In the genomic region with DNA sequence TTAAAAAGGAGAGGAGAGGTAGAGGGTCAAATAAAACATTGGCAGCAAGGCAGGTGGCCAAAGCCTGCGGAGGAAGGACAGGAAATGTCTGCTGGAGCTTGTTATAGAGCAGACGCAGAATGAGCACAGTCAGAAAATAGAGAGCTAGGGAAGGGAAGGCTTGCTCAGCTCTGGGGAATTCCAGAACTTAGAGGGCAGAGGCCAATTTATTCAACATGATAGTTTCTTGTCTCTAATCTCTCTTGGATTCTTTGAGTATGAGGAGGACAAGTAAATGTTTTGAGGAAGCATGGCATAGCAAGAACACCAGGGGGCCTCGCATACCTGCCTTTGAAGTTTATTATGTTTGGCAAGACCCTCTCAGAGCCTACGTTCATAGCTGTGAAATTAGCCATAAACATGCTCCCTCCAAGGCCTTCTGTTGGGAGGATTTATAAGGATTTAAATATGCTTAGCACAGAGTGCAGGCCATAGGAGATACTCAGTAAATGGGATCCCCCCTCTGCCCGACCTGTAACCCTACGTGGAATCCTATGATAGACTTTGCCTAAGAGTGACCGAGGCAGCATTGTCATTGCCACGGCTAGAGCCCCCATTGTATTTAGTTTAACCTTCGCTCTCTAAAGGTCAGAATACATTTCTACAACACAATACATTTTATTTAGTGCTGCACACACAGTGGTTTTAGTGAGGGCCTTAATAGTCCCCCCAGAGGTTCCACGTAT, we compare ENCODE assay signal across 9 cellular contexts.
A peak's percentile ranks its signal among the peaks of the same experiment; 100 is the strongest.
DNase-seq lines count a peak whose midpoint lies in the region; ATAC-seq and TF ChIP-seq lines count a peak whose summit lies in the region.
"Had no signal": no experiment of that assay in that cellular context is flagged by ENCODE, and none has a peak within 500 bp of the region (broad histone marks: within the 10 kb centered on the region; RNA-seq: fewer than 3 reads in every experiment).

No MANE protein-coding gene starts in this region.

- TF ChIP-seq CTCF in foreskin fibroblast (IDR thresholded peaks at IDR 0.05; ENCODE audit: low read depth, low read length), result peak; percentile 68
- peak; percentile 73 for TF ChIP-seq CTCF in progenitor cell of endocrine pancreas (IDR thresholded peaks at IDR 0.05; ENCODE audit: unreplicated experiment)

- peaks cover 9% of the 10 kb centered on the region for H3K36me3 Mint-ChIP-seq in activated CD4-positive, alpha-beta memory T cell treated with anti-CD3 and anti-CD28 coated beads, Interleukin-2, amount 10 ng/mL, durations not matched to agents 7 days and 5 days (ENCODE audit: low read depth)
- H3K36me3 Mint-ChIP-seq in progenitor cell of endocrine pancreas (ENCODE audit: insufficient read depth), result no peaks in the 10 kb centered on the region
- H3K36me3 Mint-ChIP-seq: activated naive CD8-positive, alpha-beta T cell had no signal

- no peak overlapping the region for H3K4me3 ChIP-seq in foreskin fibroblast (ENCODE audit: low read depth in 1 of 2, low read length in 2 of 2)

- CTCF ChIA-PET in activated CD4-positive, alpha-beta memory T cell treated with anti-CD3 and anti-CD28 coated beads, Interleukin-2, amount 10 ng/mL, durations not matched to agents 7 days and 5 days (lab: Charles Lee), result interaction anchor here (0.7 to 2.8 kb wide), 9 partner anchors 13 to 493 kb away, joined by 3 to 10 read pairs (median 5); no protein-coding TSS in a partner anchor

- H3K27me3 Mint-ChIP-seq in activated CD4-positive, alpha-beta memory T cell treated with anti-CD3 and anti-CD28 coated beads, Interleukin-2, amount 10 ng/mL, durations not matched to agents 7 days and 5 days, result no peaks in the 10 kb centered on the region
- no peaks in the 10 kb centered on the region for H3K27me3 Mint-ChIP-seq in progenitor cell of endocrine pancreas
- H3K27me3 Mint-ChIP-seq: activated naive CD8-positive, alpha-beta T cell had no signal

- POLR2A ChIA-PET in activated CD4-positive, alpha-beta memory T cell treated with anti-CD3 and anti-CD28 coated beads, Interleukin-2, amount 10 ng/mL, durations not matched to agents 7 days and 5 days (lab: Charles Lee), result interaction anchor here (1.0 kb wide), 1 partner anchor 195 kb away, joined by 3 read pairs; no protein-coding TSS in a partner anchor

- H3K27ac Mint-ChIP-seq in activated CD4-positive, alpha-beta memory T cell treated with anti-CD3 and anti-CD28 coated beads, Interleukin-2, amount 10 ng/mL, durations not matched to agents 7 days and 5 days, result peak overlapping the region; percentile 65
- H3K27ac Mint-ChIP-seq in progenitor cell of endocrine pancreas, result no peak overlapping the region
- H3K27ac Mint-ChIP-seq: activated naive CD8-positive, alpha-beta T cell had no signal

- no peak for ATAC-seq in HG02970 (IDR thresholded peaks at IDR 0.05; ENCODE audit: low FRiP score, unreplicated experiment)
- no peak for ATAC-seq in GM18861 (IDR thresholded peaks at IDR 0.05; ENCODE audit: unreplicated experiment)

- H3K4me3 Mint-ChIP-seq in activated CD4-positive, alpha-beta memory T cell treated with anti-CD3 and anti-CD28 coated beads, Interleukin-2, amount 10 ng/mL, durations not matched to agents 7 days and 5 days, result no peak overlapping the region
- no peak overlapping the region for H3K4me3 Mint-ChIP-seq in progenitor cell of endocrine pancreas (ENCODE audit: low read depth)
- H3K4me3 Mint-ChIP-seq: activated naive CD8-positive, alpha-beta T cell had no signal

- peak; percentile 65 for DNase-seq in NCI-H1092 treated with DMSO at 0.1 percent for 48 hours (lab: John Stamatoyannopoulos, UW)
- DNase-seq in NCI-H1092 (lab: John Stamatoyannopoulos, UW), result no peak
- DNase-seq in Kasumi-1 (lab: John Stamatoyannopoulos, UW), result peak; percentile 71 to 82
- no peak for DNase-seq in activated CD4-positive, alpha-beta memory T cell treated with anti-CD3 and anti-CD28 coated beads, Interleukin-2, amount 10 ng/mL, durations not matched to agents 7 days and 5 days
- peak; percentile 83 to 93 for DNase-seq in foreskin fibroblast
- DNase-seq in progenitor cell of endocrine pancreas (ENCODE audit: low spot score, unreplicated experiment), result peak; percentile 33

- H3K9me3 Mint-ChIP-seq in activated CD4-positive, alpha-beta memory T cell treated with anti-CD3 and anti-CD28 coated beads, Interleukin-2, amount 10 ng/mL, durations not matched to agents 7 days and 5 days, result no peaks in the 10 kb centered on the region
- H3K9me3 Mint-ChIP-seq in progenitor cell of endocrine pancreas (ENCODE audit: low read depth), result no peaks in the 10 kb centered on the region

- peaks cover 85% of the 10 kb centered on the region for H3K4me1 Mint-ChIP-seq in activated CD4-positive, alpha-beta memory T cell treated with anti-CD3 and anti-CD28 coated beads, Interleukin-2, amount 10 ng/mL, durations not matched to agents 7 days and 5 days
- no peaks in the 10 kb centered on the region for H3K4me1 Mint-ChIP-seq in progenitor cell of endocrine pancreas (ENCODE audit: low read depth)

Comparison
In these comparisons a context has a peak if more than half of its experiments do, and no peak if none do; other contexts are left out.
1. DNase-seq: peak in NCI-H1092 treated with DMSO at 0.1 percent for 48 hours (single experiment), Kasumi-1 (2 of 2), foreskin fibroblast (2 of 2) and progenitor cell of endocrine pancreas (single experiment); none in NCI-H1092 (single experiment) and activated CD4-positive, alpha-beta memory T cell treated with anti-CD3 and anti-CD28 coated beads, Interleukin-2, amount 10 ng/mL, durations not matched to agents 7 days and 5 days (single experiment).